Comparison of ENCODE assay signal across 9 cellular contexts in the genomic region with DNA sequence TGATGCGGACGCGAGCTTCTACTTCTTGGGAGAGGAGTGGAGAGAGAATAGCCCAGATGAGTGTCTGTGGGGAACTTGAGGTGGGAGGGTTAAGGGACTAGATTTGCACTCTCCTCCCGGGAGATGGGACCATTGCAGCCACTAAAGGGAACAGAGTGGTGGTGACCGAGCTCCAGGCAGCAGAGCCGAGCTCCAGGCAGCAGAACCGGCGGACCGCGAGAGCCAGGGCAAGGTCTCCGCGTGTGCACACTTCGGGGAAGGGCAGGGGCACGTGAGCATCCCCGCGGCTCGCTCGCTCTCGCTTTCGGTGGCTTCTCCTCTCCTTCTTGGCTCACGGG. TPM values are rescaled to one million over a fixed set of nuclear protein-coding genes. Genes with fewer than 3 reads are reported as not detected.
DNase-seq lines count a peak whose midpoint lies in the region; ATAC-seq and TF ChIP-seq lines count a peak whose summit lies in the region.
"Had no signal": no experiment of that assay in that cellular context is flagged by ENCODE, and none has a peak within 500 bp of the region (broad histone marks: within the 10 kb centered on the region; RNA-seq: fewer than 3 reads in every experiment).

No MANE protein-coding gene starts in this region.

- peaks cover 10% of the 10 kb centered on the region for H3K4me1 Mint-ChIP-seq in T-helper 1 cell treated with Interleukin-12 subunit alpha and Interleukin-12 subunit beta and Interleukin-4 antibody, amounts not matched to agents 30 μg/mL and 1 μg/mL, for 36 hours (ENCODE audit: low read depth)

- no peak for DNase-seq in T-helper 1 cell
- no peak for DNase-seq in astrocyte of the cerebellum (ENCODE audit: low read depth)
- no peak for DNase-seq in left lobe of liver (ENCODE audit: low spot score)
- DNase-seq in NCI-H2029 treated with DMSO at 0.1 percent for 48 hours (lab: John Stamatoyannopoulos, UW), result no peak
- no peak for DNase-seq in NCI-H128 (lab: John Stamatoyannopoulos, UW; ENCODE audit: unreplicated experiment)
- DNase-seq in NCI-H1694 (lab: John Stamatoyannopoulos, UW), result no peak
- DNase-seq: DND-41 had no signal

- no peaks in the 10 kb centered on the region for H3K4me1 ChIP-seq in thymus (ENCODE audit: control insufficient read depth, insufficient read depth, low read length)

- peak; percentile 65 for ATAC-seq in left lobe of liver

- H3K27me3 Mint-ChIP-seq in T-helper 1 cell treated with Interleukin-12 subunit alpha and Interleukin-12 subunit beta and Interleukin-4 antibody, amounts not matched to agents 30 μg/mL and 1 μg/mL, for 36 hours (ENCODE audit: low read depth), result peaks cover 76% of the 10 kb centered on the region

- in situ Hi-C loops in astrocyte of the cerebellum (cut with HindIII; ENCODE audit: low sequenced_read_pairs), result loop anchor here (10.0 kb wide), 1 partner anchor 52 kb away; no protein-coding TSS in a partner anchor

- no peak overlapping the region for H3K27ac Mint-ChIP-seq in T-helper 1 cell treated with Interleukin-12 subunit alpha and Interleukin-12 subunit beta and Interleukin-4 antibody, amounts not matched to agents 30 μg/mL and 1 μg/mL, for 36 hours

- WGBS in thymus, result 2% methylated on average over 21 of the region's 21 CpGs

- no peaks in the 10 kb centered on the region for H3K36me3 Mint-ChIP-seq in T-helper 1 cell treated with Interleukin-12 subunit alpha and Interleukin-12 subunit beta and Interleukin-4 antibody, amounts not matched to agents 30 μg/mL and 1 μg/mL, for 36 hours (ENCODE audit: low read depth)

- H3K4me3 ChIP-seq in astrocyte of the cerebellum (ENCODE audit: low read depth, low read length) (peak overlapping the region; percentile 52), thymus (ENCODE audit: low read length) (peak overlapping the region; percentile 42)

- peaks cover 63% of the 10 kb centered on the region for H3K27me3 ChIP-seq in thymus (ENCODE audit: control insufficient read depth, insufficient read depth)

- no peaks in the 10 kb centered on the region for H3K9me3 ChIP-seq in thymus (ENCODE audit: control insufficient read depth)

- H3K9me3 Mint-ChIP-seq in T-helper 1 cell treated with Interleukin-12 subunit alpha and Interleukin-12 subunit beta and Interleukin-4 antibody, amounts not matched to agents 30 μg/mL and 1 μg/mL, for 36 hours, result no peaks in the 10 kb centered on the region

- peak overlapping the region; percentile 34 for H3K4me3 Mint-ChIP-seq in T-helper 1 cell treated with Interleukin-12 subunit alpha and Interleukin-12 subunit beta and Interleukin-4 antibody, amounts not matched to agents 30 μg/mL and 1 μg/mL, for 36 hours

- no peaks in the 10 kb centered on the region for H3K36me3 ChIP-seq in thymus (ENCODE audit: control insufficient read depth, insufficient read depth)

- TF ChIP-seq CTCF in astrocyte of the cerebellum (IDR thresholded peaks at IDR 0.05; ENCODE audit: low read depth, low read length, missing control alignments), result no peak

- no peak overlapping the region for H3K27ac ChIP-seq in thymus (ENCODE audit: low read depth)

RNA-seq across cellular contexts. Expression of a gene that starts 1.1 kb away (rescaled TPM):
- 0.23 TPM for total RNA-seq in left lobe of liver
- polyA plus RNA-seq in thymus, result 0.50 TPM

RNA-seq across cellular contexts. Expression of a gene that starts 46.0 kb away (rescaled TPM):
- 0.15 TPM for total RNA-seq in left lobe of liver
- polyA plus RNA-seq in thymus, result 1.1 TPM
